ENCODE assay signal across 10 cellular contexts in the genomic region with DNA sequence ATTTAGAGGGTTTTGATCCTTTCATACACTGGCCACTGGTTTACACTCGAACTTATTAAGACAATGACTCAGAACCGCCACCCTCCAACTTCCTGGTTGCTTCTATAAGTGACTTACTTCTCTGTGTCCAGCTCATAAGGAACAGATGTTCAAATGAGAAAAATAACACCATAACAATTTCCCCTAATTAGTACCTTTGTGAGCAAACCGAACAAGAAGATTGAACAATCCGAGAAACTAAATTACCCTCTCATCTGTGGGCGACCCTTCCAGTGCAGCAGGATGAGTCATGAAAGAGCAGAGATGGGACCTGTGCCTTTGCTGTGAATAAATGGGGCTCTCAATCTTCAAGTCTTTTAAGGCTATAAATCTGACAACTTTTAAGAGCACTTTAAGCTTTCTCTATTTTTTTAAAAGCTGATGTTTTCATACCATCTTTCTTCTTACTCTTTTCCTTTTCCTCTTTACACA.
DNase-seq lines count a peak whose midpoint lies in the region; ATAC-seq and TF ChIP-seq lines count a peak whose summit lies in the region.
"Had no signal": no experiment of that assay in that cellular context is flagged by ENCODE, and none has a peak within 500 bp of the region (broad histone marks: within the 10 kb centered on the region; RNA-seq: fewer than 3 reads in every experiment).

No MANE protein-coding gene starts in this region.

- no peaks in the 10 kb centered on the region for H3K9me2 ChIP-seq in HCT116 (ENCODE audit: insufficient read depth)

- no peak overlapping the region for H3K23ac ChIP-seq in mesenchymal stem cell (ENCODE audit: low read length in 2 of 2)

- no peak overlapping the region for H2BK12ac ChIP-seq in mesenchymal stem cell (ENCODE audit: low read length in 2 of 2)

- no peak overlapping the region for H2AK5ac ChIP-seq in mesenchymal stem cell (ENCODE audit: low read length, severe bottlenecking)

- H3K4ac ChIP-seq in mesenchymal stem cell (ENCODE audit: low read depth in 1 of 2, low read length in 2 of 2), result no peak overlapping the region

- CTCF ChIA-PET in HCT116 (lab: Charles Lee), result no interaction called here

- H3K9me3 ChIP-seq in HCT116 (ENCODE audit: control insufficient read depth in 1 of 2, insufficient read depth in 1 of 2, low read depth in 1 of 2, low read length in 2 of 2) (no peaks in the 10 kb centered on the region), mesenchymal stem cell (ENCODE audit: control insufficient read depth, low read length) (peaks cover 21% of the 10 kb centered on the region), suprapubic skin (no peaks in the 10 kb centered on the region), right lobe of liver (no peaks in the 10 kb centered on the region)

- TF ChIP-seq POLR2A in HCT116 (IDR thresholded peaks at IDR 0.05; ENCODE audit: borderline replicate concordance, extremely low read depth, insufficient read depth, insufficient read length) (no peak), suprapubic skin (IDR thresholded peaks at IDR 0.05) (no peak), right lobe of liver (IDR thresholded peaks at IDR 0.05) (no peak)

- H3K14ac ChIP-seq in mesenchymal stem cell (ENCODE audit: low read length in 2 of 2), result no peak overlapping the region

- RAD21 ChIA-PET in HCT116 (lab: Charles Lee; ENCODE audit: low non-redundant PET in 1 of 2, low total read pairs in 2 of 2, uncharacterized antibody in 2 of 2, unreplicated experiment in 2 of 2), result no interaction called here

- H2BK15ac ChIP-seq in mesenchymal stem cell (ENCODE audit: low read depth, poor library complexity, severe bottlenecking), result no peak overlapping the region

- peak overlapping the region; percentile 87 for H2AFZ ChIP-seq in HCT116 (ENCODE audit: low read depth, low read length, poor library complexity, severe bottlenecking)
- no peak overlapping the region for H2AFZ ChIP-seq in mesenchymal stem cell (ENCODE audit: low read depth, low read length)

- H3K4me3 ChIP-seq in HCT116 (replicated peaks in 1 of 2; ENCODE audit: low read depth in 1 of 2, low read length in 2 of 2) (peak overlapping the region in 1 of 2 experiments; percentile 20; a peak in 3 of 4 replicates), mesenchymal stem cell (ENCODE audit: insufficient read depth in 1 of 2, low read depth in 1 of 2, low read length in 2 of 2) (no peak overlapping the region), suprapubic skin (no peak overlapping the region), right lobe of liver (no peak overlapping the region)

- H3K4me1 ChIP-seq in HCT116 (ENCODE audit: control insufficient read depth in 1 of 2, insufficient read depth in 2 of 2, low read length in 2 of 2) (peaks cover 2 to 18% of the 10 kb centered on the region in 2 experiments; a peak in 2 of 4 replicates), mesenchymal stem cell (ENCODE audit: control insufficient read depth, insufficient read depth, low read depth, low read length) (no peaks in the 10 kb centered on the region), suprapubic skin (no peaks in the 10 kb centered on the region), right lobe of liver (no peaks in the 10 kb centered on the region)

- H3K79me2 ChIP-seq in HCT116 (ENCODE audit: insufficient read depth, low read length), result no peaks in the 10 kb centered on the region

- H4K8ac ChIP-seq in mesenchymal stem cell (ENCODE audit: low read length), result no peak overlapping the region

- no peak overlapping the region for H4K91ac ChIP-seq in mesenchymal stem cell (ENCODE audit: low read length)

- H2BK5ac ChIP-seq in mesenchymal stem cell (ENCODE audit: low read depth, low read length, poor library complexity, severe bottlenecking), result no peak overlapping the region

- H3K9ac ChIP-seq in HCT116 (ENCODE audit: low read length) (no peak overlapping the region), mesenchymal stem cell (ENCODE audit: low read length) (peak overlapping the region; percentile 21)

- TF ChIP-seq CTCF in GM13977 (IDR thresholded peaks at IDR 0.05; ENCODE audit: extremely low read depth, insufficient read depth, missing control alignments), result no peak
- no peak for TF ChIP-seq CTCF in HCT116 (IDR thresholded peaks at IDR 0.05 in 2 of 3, conservative IDR thresholded peaks at IDR 0.05 in 1 of 3; ENCODE audit: borderline replicate concordance in 1 of 3, insufficient read depth in 1 of 3, low read depth in 2 of 3, low read length in 2 of 3)
- no peak for TF ChIP-seq CTCF in suprapubic skin (IDR thresholded peaks at IDR 0.05)
- no peak for TF ChIP-seq CTCF in right lobe of liver (IDR thresholded peaks at IDR 0.05)

- DNase-seq in GM13977 (ENCODE audit: low spot score), result peak; percentile 37
- peak; percentile 64 for DNase-seq in HCT116 (ENCODE audit: low read depth, low spot score)
- peak; percentile 3 for DNase-seq in NCI-H524 treated with DMSO at 0.1 percent for 48 hours (lab: John Stamatoyannopoulos, UW)
- peak; percentile 71 for DNase-seq in mesenchymal stem cell
- no peak for DNase-seq in islet precursor cell
- no peak for DNase-seq in suprapubic skin (ENCODE audit: low spot score in 2 of 2)
- DNase-seq in right lobe of liver, result no peak
- no peak for DNase-seq in NCI-H345 treated with DMSO at 0.1 percent for 48 hours (lab: John Stamatoyannopoulos, UW; ENCODE audit: unreplicated experiment)
- DNase-seq: NCI-H446 had no signal

- H4K20me1 ChIP-seq in HCT116 (ENCODE audit: insufficient read depth), result no peaks in the 10 kb centered on the region

- no peaks in the 10 kb centered on the region for H3K79me1 ChIP-seq in mesenchymal stem cell (replicated peaks; ENCODE audit: low read length, poor library complexity, severe bottlenecking)

- no TSS peak for BruUV-seq in HCT116 (replicated peaks; lab: Mats Ljungman, UMichigan)

- peak overlapping the region; percentile 47 for H3K4me2 ChIP-seq in HCT116 (ENCODE audit: low read length)
- no peak overlapping the region for H3K4me2 ChIP-seq in mesenchymal stem cell (ENCODE audit: low read length, poor library complexity, severe bottlenecking)

- no peak for TF ChIP-seq RAD21 in HCT116 (IDR thresholded peaks at IDR 0.05; ENCODE audit: low read depth)

- H3K36me3 ChIP-seq in HCT116 (ENCODE audit: control insufficient read depth in 1 of 2, insufficient read depth in 2 of 2, low read length in 2 of 2) (no peaks in the 10 kb centered on the region), mesenchymal stem cell (ENCODE audit: control insufficient read depth in 1 of 2, insufficient read depth in 2 of 2, low read depth in 1 of 2, low read length in 2 of 2) (no peaks in the 10 kb centered on the region), suprapubic skin (no peaks in the 10 kb centered on the region), right lobe of liver (no peaks in the 10 kb centered on the region)

- peak; percentile 88 for ATAC-seq in HCT116
- ATAC-seq in right lobe of liver, result no peak

- POLR2A ChIA-PET in HCT116 (lab: Charles Lee), result no interaction called here

- H3K27ac ChIP-seq in HCT116 (ENCODE audit: low read depth, low read length) (peak overlapping the region; percentile 27; the same call in 1 of the 2 replicates), mesenchymal stem cell (ENCODE audit: low read length, poor library complexity, severe bottlenecking) (no peak overlapping the region), suprapubic skin (no peak overlapping the region), right lobe of liver (no peak overlapping the region)
- H3K27ac ChIP-seq: epithelial cell of prostate had no signal

- H2BK120ac ChIP-seq in mesenchymal stem cell (ENCODE audit: low read depth, low read length), result no peak overlapping the region

- H3K27me3 ChIP-seq in HCT116 (ENCODE audit: insufficient read depth, low read length), result no peaks in the 10 kb centered on the region
- H3K27me3 ChIP-seq in mesenchymal stem cell (ENCODE audit: control insufficient read depth in 1 of 2, insufficient read depth in 1 of 2, low read length in 2 of 2), result no peaks in the 10 kb centered on the region
- H3K27me3 ChIP-seq in suprapubic skin, result no peaks in the 10 kb centered on the region
- no peaks in the 10 kb centered on the region for H3K27me3 ChIP-seq in right lobe of liver

- 6% methylated on average over 5 of the region's 5 CpGs for WGBS in mesenchymal stem cell
- WGBS in suprapubic skin, result 55% methylated on average over 5 of the region's 5 CpGs
- 61% methylated on average over 4 of the region's 5 CpGs for WGBS in right lobe of liver (ENCODE audit: insufficient coverage, low coverage, low lambda C conversion rate, missing lambda C conversion rate)

- no peak overlapping the region for H3K18ac ChIP-seq in mesenchymal stem cell (ENCODE audit: low read depth in 1 of 2, low read length in 2 of 2)

- in situ Hi-C loops in GM13977 (cut with MboI; ENCODE audit: low pct_unique_long_range_greater_than_20kb, low sequenced_read_pairs, unreplicated experiment), result no loop called here

- TF ChIP-seq EP300 in suprapubic skin (IDR thresholded peaks at IDR 0.05), result no peak

- intact Hi-C loops in HCT116 (cut with micrococcal nuclease), result no loop called here
- intact Hi-C loops in right lobe of liver (cut with DNase I), result no loop called here

TF ChIP-seq in HCT116, 20 proteins besides CTCF, POLR2A, EP300 and RAD21:
- TF ChIP-seq SIN3A (IDR thresholded peaks at IDR 0.05; ENCODE audit: low read depth) (no peak), SRF (IDR thresholded peaks at IDR 0.05; ENCODE audit: low read depth) (no peak), CBX3 (IDR thresholded peaks at IDR 0.05; ENCODE audit: low read depth) (peak; percentile 46; the same call in 1 of the 2 replicates), EZH2 (IDR thresholded peaks at IDR 0.05) (no peak), ELF1 (IDR thresholded peaks at IDR 0.05; ENCODE audit: borderline replicate concordance, low read depth) (peak; percentile 52), SP1 (IDR thresholded peaks at IDR 0.05; ENCODE audit: low read depth) (peak; percentile 36; the same call in 1 of the 2 replicates), POLR2AphosphoS5 (IDR thresholded peaks at IDR 0.05; ENCODE audit: low read depth, low read length) (no peak), CEBPB (IDR thresholded peaks at IDR 0.05; ENCODE audit: low read depth) (no peak), ATF3 (IDR thresholded peaks at IDR 0.05) (no peak), YY1 (IDR thresholded peaks at IDR 0.05; ENCODE audit: extremely low read depth, insufficient replicate concordance, low read depth, low read length) (no peak), JUND (IDR thresholded peaks at IDR 0.05) (peak; percentile 66; the same call in 1 of the 2 replicates), FOSL1 (IDR thresholded peaks at IDR 0.05; ENCODE audit: low read depth) (peak; percentile 77)

Comparison
In these comparisons a context has a peak if more than half of its experiments do, and no peak if none do; other contexts are left out.
1. DNase-seq: peak in GM13977 (single experiment), HCT116 (single experiment), NCI-H524 treated with DMSO at 0.1 percent for 48 hours (single experiment) and mesenchymal stem cell (single experiment); none in islet precursor cell (single experiment), suprapubic skin (0 of 2), right lobe of liver (0 of 3) and NCI-H345 treated with DMSO at 0.1 percent for 48 hours (single experiment).